Comparison of ENCODE assay signal across 12 cellular contexts in genomic region chr4:6781113-6781512, GRCh38. TPM values are rescaled to one million over a fixed set of nuclear protein-coding genes. Genes with fewer than 3 reads are reported as not detected.
DNase-seq lines count a peak whose midpoint lies in the region; TF ChIP-seq lines count a peak whose summit lies in the region.
"Had no signal": no experiment of that assay in that cellular context is flagged by ENCODE, and none has a peak within 500 bp of the region (broad histone marks: within the 10 kb centered on the region; RNA-seq: fewer than 3 reads in every experiment).

No MANE protein-coding gene starts in this region.

- H3K4me3 Mint-ChIP-seq in osteocyte (ENCODE audit: unreplicated experiment), result peak overlapping the region; percentile 63

- H3K36me3 Mint-ChIP-seq in osteocyte (ENCODE audit: unreplicated experiment), result no peaks in the 10 kb centered on the region

- H3K27me3 Mint-ChIP-seq in osteocyte (ENCODE audit: unreplicated experiment), result peaks cover 10% of the 10 kb centered on the region

- H3K9me3 Mint-ChIP-seq in osteocyte (ENCODE audit: unreplicated experiment), result no peaks in the 10 kb centered on the region

- H3K9me3 ChIP-seq in KOPT-K1 (ENCODE audit: insufficient read depth, low read length, poor library complexity, severe bottlenecking), result no peaks in the 10 kb centered on the region
- H3K9me3 ChIP-seq: A549, breast epithelium had no signal

- DNase-seq in NCI-H2107 treated with DMSO at 0.1 percent for 48 hours (lab: John Stamatoyannopoulos, UW; ENCODE audit: unreplicated experiment), result peak; percentile 9
- DNase-seq in NCI-H2107 (lab: John Stamatoyannopoulos, UW), result no peak
- no peak for DNase-seq in coronary artery (ENCODE audit: low spot score)
- no peak for DNase-seq in osteocyte (ENCODE audit: extremely low spot score, unreplicated experiment)
- no peak for DNase-seq in amniotic stem cell (lab: John Stamatoyannopoulos, UW)
- no peak for DNase-seq in DMS 273 (lab: John Stamatoyannopoulos, UW; ENCODE audit: unreplicated experiment)
- no peak for DNase-seq in GM10266 (ENCODE audit: extremely low spot score)
- DNase-seq: kidney, NCI-H1436 treated with DMSO at 0.1 percent for 48 hours had no signal

- H3K27ac ChIP-seq in KOPT-K1 (ENCODE audit: low read depth, low read length, poor library complexity, severe bottlenecking) (peak overlapping the region; percentile 94), coronary artery (peak overlapping the region; percentile 99 to 100)

- H3K36me3 ChIP-seq in KOPT-K1 (ENCODE audit: insufficient read depth, low read length), result peaks cover 11% of the 10 kb centered on the region; the same call in 1 of the 2 replicates
- H3K36me3 ChIP-seq: breast epithelium had no signal

- peaks cover 38% of the 10 kb centered on the region for H3K4me1 Mint-ChIP-seq in osteocyte (ENCODE audit: unreplicated experiment)

- peak overlapping the region; percentile 16 for H3K27ac Mint-ChIP-seq in osteocyte (ENCODE audit: unreplicated experiment)

- no peak overlapping the region for H3K4me3 ChIP-seq in coronary artery

- TF ChIP-seq CTCF in coronary artery (IDR thresholded peaks at IDR 0.05), result no peak
- TF ChIP-seq CTCF in osteocyte (IDR thresholded peaks at IDR 0.05), result no peak
- no peak for TF ChIP-seq CTCF in GM10266 (IDR thresholded peaks at IDR 0.05; ENCODE audit: control insufficient read depth, insufficient read depth, low read depth, missing control alignments)

RNA-seq across cellular contexts. Expression of gene KIAA0232, which starts 1.4 kb away (rescaled TPM):
- total RNA-seq in osteocyte, result 27.1 and 30.9 TPM in 2 replicates
